Comparison of ENCODE assay signal across 1 cellular context in the genomic region with DNA sequence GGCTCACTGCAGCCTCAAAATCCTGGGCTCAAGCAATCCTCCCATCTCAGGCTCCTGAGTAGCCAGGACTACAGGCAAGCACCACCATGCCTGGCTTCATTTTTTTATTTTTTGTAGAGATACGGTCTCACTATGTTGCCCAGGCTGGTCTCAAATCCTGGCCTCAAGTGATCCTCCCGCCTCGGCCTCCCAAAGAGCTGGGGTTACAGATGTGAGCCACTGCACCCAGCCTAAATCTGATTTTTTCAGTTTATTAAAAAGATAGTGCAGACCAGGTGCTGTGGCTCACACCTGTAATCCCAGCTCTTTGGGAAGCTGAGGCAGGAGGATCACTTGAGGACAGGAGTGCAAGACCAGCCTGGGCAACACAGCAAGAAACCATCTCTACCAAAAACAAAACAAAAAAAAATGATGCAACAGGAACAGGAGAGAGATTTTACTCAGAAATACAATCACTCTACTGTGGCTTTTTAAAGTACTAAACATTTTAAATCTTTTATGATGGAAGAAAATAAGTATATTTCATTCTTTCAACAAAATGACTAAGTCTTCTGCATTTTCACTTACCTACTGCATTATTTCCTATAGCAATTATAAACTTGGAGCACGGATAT.
TF ChIP-seq lines count a peak whose summit lies in the region.

No MANE protein-coding gene starts in this region.

TF ChIP-seq in GM12878, 131 proteins besides CTCF, POLR2A, EP300 and RAD21:
- TF ChIP-seq, protein P1, sequence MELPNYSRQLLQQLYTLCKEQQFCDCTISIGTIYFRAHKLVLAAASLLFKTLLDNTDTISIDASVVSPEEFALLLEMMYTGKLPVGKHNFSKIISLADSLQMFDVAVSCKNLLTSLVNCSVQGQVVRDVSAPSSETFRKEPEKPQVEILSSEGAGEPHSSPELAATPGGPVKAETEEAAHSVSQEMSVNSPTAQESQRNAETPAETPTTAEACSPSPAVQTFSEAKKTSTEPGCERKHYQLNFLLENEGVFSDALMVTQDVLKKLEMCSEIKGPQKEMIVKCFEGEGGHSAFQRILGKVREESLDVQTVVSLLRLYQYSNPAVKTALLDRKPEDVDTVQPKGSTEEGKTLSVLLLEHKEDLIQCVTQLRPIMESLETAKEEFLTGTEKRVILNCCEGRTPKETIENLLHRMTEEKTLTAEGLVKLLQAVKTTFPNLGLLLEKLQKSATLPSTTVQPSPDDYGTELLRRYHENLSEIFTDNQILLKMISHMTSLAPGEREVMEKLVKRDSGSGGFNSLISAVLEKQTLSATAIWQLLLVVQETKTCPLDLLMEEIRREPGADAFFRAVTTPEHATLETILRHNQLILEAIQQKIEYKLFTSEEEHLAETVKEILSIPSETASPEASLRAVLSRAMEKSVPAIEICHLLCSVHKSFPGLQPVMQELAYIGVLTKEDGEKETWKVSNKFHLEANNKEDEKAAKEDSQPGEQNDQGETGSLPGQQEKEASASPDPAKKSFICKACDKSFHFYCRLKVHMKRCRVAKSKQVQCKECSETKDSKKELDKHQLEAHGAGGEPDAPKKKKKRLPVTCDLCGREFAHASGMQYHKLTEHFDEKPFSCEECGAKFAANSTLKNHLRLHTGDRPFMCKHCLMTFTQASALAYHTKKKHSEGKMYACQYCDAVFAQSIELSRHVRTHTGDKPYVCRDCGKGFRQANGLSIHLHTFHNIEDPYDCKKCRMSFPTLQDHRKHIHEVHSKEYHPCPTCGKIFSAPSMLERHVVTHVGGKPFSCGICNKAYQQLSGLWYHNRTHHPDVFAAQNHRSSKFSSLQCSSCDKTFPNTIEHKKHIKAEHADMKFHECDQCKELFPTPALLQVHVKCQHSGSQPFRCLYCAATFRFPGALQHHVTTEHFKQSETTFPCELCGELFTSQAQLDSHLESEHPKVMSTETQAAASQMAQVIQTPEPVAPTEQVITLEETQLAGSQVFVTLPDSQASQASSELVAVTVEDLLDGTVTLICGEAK (IDR thresholded peaks at IDR 0.05; ENCODE audit: borderline replicate concordance), result no peak
- TF ChIP-seq IKZF2 (IDR thresholded peaks at IDR 0.05), result no peak
